11 cellular contexts compared by ENCODE assay signal in the genomic region with DNA sequence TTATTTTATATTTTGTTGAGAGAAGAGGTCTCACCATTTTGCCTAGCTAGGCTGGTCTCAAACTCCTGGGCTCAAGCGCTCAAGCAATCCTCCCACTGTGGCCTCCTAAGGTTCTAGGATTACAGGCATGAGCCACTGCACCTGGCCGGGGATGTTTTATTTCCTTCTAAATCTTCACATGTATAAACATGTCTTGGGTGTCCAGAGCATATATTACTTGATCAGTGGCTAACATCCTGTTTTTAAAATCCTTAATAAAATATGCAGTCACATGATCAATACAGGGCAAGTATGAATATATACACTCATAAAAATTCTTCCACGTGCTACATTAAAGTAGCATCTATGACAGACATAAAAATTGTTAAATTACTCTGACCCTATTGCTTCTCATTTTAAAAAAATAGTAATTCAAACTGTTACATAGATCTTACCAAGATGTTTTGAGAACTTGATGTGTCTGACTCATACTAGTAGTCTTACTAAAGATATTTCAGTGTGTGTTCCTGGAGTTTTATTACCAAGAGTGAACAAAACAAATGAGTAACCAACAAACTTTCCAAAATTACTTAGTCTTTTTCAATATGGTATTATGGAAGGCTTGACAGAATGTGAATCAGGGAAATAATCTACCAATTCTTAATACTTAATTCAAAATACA.
DNase-seq lines count a peak whose midpoint lies in the region; ATAC-seq and TF ChIP-seq lines count a peak whose summit lies in the region.
"Had no signal": no experiment of that assay in that cellular context is flagged by ENCODE, and none has a peak within 500 bp of the region (broad histone marks: within the 10 kb centered on the region; RNA-seq: fewer than 3 reads in every experiment).

No MANE protein-coding gene starts in this region.

- intact Hi-C loops in activated CD8-positive, alpha-beta T cell treated with anti-CD3 and anti-CD28 coated beads for 36 hours (cut with micrococcal nuclease): no loop called here

- H3K9me3 Mint-ChIP-seq in activated CD8-positive, alpha-beta T cell treated with anti-CD3 and anti-CD28 coated beads for 36 hours: peaks cover 10% of the 10 kb centered on the region
- peaks cover 9% of the 10 kb centered on the region for H3K9me3 Mint-ChIP-seq in activated CD8-positive, alpha-beta T cell treated with anti-CD3 and anti-CD28 coated beads, Interleukin-2, amount 10 ng/mL, durations not matched to agents 7 days and 5 days (ENCODE audit: insufficient read depth)
- peaks cover 3% of the 10 kb centered on the region for H3K9me3 Mint-ChIP-seq in activated naive CD8-positive, alpha-beta T cell treated with anti-CD3 and anti-CD28 coated beads, Interleukin-2, amount 50 U/mL, for 24 hours

- ATAC-seq in activated CD8-positive, alpha-beta T cell treated with anti-CD3 and anti-CD28 coated beads for 36 hours: peak; percentile 69
- ATAC-seq in activated CD8-positive, alpha-beta T cell treated with anti-CD3 and anti-CD28 coated beads, Interleukin-2, amount 10 ng/mL, durations not matched to agents 7 days and 5 days: no peak
- ATAC-seq in activated naive CD8-positive, alpha-beta T cell treated with anti-CD3 and anti-CD28 coated beads, Interleukin-2, amount 50 U/mL, for 24 hours: peak; percentile 77
- no peak for ATAC-seq in HG03520 (IDR thresholded peaks at IDR 0.05; ENCODE audit: unreplicated experiment)

- H3K4me3 Mint-ChIP-seq in activated CD8-positive, alpha-beta T cell treated with anti-CD3 and anti-CD28 coated beads for 36 hours: no peak overlapping the region
- no peak overlapping the region for H3K4me3 Mint-ChIP-seq in activated CD8-positive, alpha-beta T cell treated with anti-CD3 and anti-CD28 coated beads, Interleukin-2, amount 10 ng/mL, durations not matched to agents 7 days and 5 days
- H3K4me3 Mint-ChIP-seq in activated naive CD8-positive, alpha-beta T cell treated with anti-CD3 and anti-CD28 coated beads, Interleukin-2, amount 50 U/mL, for 24 hours: peak overlapping the region; percentile 3

- TF ChIP-seq CTCF in activated CD8-positive, alpha-beta T cell treated with anti-CD3 and anti-CD28 coated beads for 36 hours (IDR thresholded peaks at IDR 0.05): no peak

- no peaks in the 10 kb centered on the region for H3K27me3 Mint-ChIP-seq in activated CD8-positive, alpha-beta T cell treated with anti-CD3 and anti-CD28 coated beads for 36 hours
- no peaks in the 10 kb centered on the region for H3K27me3 Mint-ChIP-seq in activated CD8-positive, alpha-beta T cell treated with anti-CD3 and anti-CD28 coated beads, Interleukin-2, amount 10 ng/mL, durations not matched to agents 7 days and 5 days (ENCODE audit: low read depth)
- no peaks in the 10 kb centered on the region for H3K27me3 Mint-ChIP-seq in activated naive CD8-positive, alpha-beta T cell treated with anti-CD3 and anti-CD28 coated beads, Interleukin-2, amount 50 U/mL, for 24 hours

- CTCF ChIA-PET in activated CD8-positive, alpha-beta T cell treated with anti-CD3 and anti-CD28 coated beads for 36 hours (lab: Charles Lee): interaction anchor here (1.6 kb wide), 2 partner anchors 30 to 308 kb away, joined by 3 to 6 read pairs; no protein-coding TSS in a partner anchor
- CTCF ChIA-PET in activated CD8-positive, alpha-beta T cell treated with anti-CD3 and anti-CD28 coated beads, Interleukin-2, amount 10 ng/mL, durations not matched to agents 7 days and 5 days (lab: Charles Lee): interaction anchor here (1.3 to 1.8 kb wide), 2 partner anchors 11 to 66 kb away, joined by 3 to 5 read pairs; no protein-coding TSS in a partner anchor

- POLR2A ChIA-PET in activated CD8-positive, alpha-beta T cell treated with anti-CD3 and anti-CD28 coated beads for 36 hours (lab: Charles Lee): interaction anchor here (1.3 to 1.4 kb wide), 2 partner anchors 15 to 122 kb away, joined by 3 to 4 read pairs; no protein-coding TSS in a partner anchor
- POLR2A ChIA-PET in activated CD8-positive, alpha-beta T cell treated with anti-CD3 and anti-CD28 coated beads, Interleukin-2, amount 10 ng/mL, durations not matched to agents 7 days and 5 days (lab: Charles Lee): interaction anchor here (1.3 kb wide), 1 partner anchor 17 kb away, joined by 4 read pairs; no protein-coding TSS in a partner anchor

- DNase-seq in activated CD8-positive, alpha-beta T cell treated with anti-CD3 and anti-CD28 coated beads for 36 hours: no peak
- DNase-seq in activated CD8-positive, alpha-beta T cell treated with anti-CD3 and anti-CD28 coated beads, Interleukin-2, amount 10 ng/mL, durations not matched to agents 7 days and 5 days: no peak
- DNase-seq in activated naive CD8-positive, alpha-beta T cell treated with anti-CD3 and anti-CD28 coated beads, Interleukin-2, amount 50 U/mL, for 24 hours: no peak
- DNase-seq in hepatic stellate cell (ENCODE audit: low spot score): peak; percentile 38
- DNase-seq in stromal cell of bone marrow (ENCODE audit: low read depth): peak; percentile 75
- no peak for DNase-seq in GDM1 (lab: John Stamatoyannopoulos, UW)
- DNase-seq in NK-92 treated with Interleukin-12 subunit alpha and Interleukin-12 subunit beta, amount 100 ng/mL, for 24 hours (lab: John Stamatoyannopoulos, UW): no peak
- DNase-seq: NCI-H526; stimulated activated CD4-positive, alpha-beta T cell treated with anti-CD3 and anti-CD28 coated beads, Interleukin-12 subunit alpha, Interleukin-12 subunit beta, amount 100 ng/mL, for 4 hours; thyroid gland had no signal

- peak overlapping the region; percentile 83 for H3K27ac Mint-ChIP-seq in activated CD8-positive, alpha-beta T cell treated with anti-CD3 and anti-CD28 coated beads for 36 hours
- no peak overlapping the region for H3K27ac Mint-ChIP-seq in activated CD8-positive, alpha-beta T cell treated with anti-CD3 and anti-CD28 coated beads, Interleukin-2, amount 10 ng/mL, durations not matched to agents 7 days and 5 days
- H3K27ac Mint-ChIP-seq in activated naive CD8-positive, alpha-beta T cell treated with anti-CD3 and anti-CD28 coated beads, Interleukin-2, amount 50 U/mL, for 24 hours: peak overlapping the region; percentile 57

- H3K4me1 Mint-ChIP-seq in activated CD8-positive, alpha-beta T cell treated with anti-CD3 and anti-CD28 coated beads for 36 hours (ENCODE audit: low read depth): peaks cover 36% of the 10 kb centered on the region
- peaks cover 26% of the 10 kb centered on the region for H3K4me1 Mint-ChIP-seq in activated CD8-positive, alpha-beta T cell treated with anti-CD3 and anti-CD28 coated beads, Interleukin-2, amount 10 ng/mL, durations not matched to agents 7 days and 5 days (ENCODE audit: low read depth)
- peaks cover 40% of the 10 kb centered on the region for H3K4me1 Mint-ChIP-seq in activated naive CD8-positive, alpha-beta T cell treated with anti-CD3 and anti-CD28 coated beads, Interleukin-2, amount 50 U/mL, for 24 hours

- peaks cover 29% of the 10 kb centered on the region for H3K36me3 Mint-ChIP-seq in activated CD8-positive, alpha-beta T cell treated with anti-CD3 and anti-CD28 coated beads for 36 hours (ENCODE audit: low read depth)
- peaks cover 25% of the 10 kb centered on the region for H3K36me3 Mint-ChIP-seq in activated CD8-positive, alpha-beta T cell treated with anti-CD3 and anti-CD28 coated beads, Interleukin-2, amount 10 ng/mL, durations not matched to agents 7 days and 5 days (ENCODE audit: low read depth)
- peaks cover 33% of the 10 kb centered on the region for H3K36me3 Mint-ChIP-seq in activated naive CD8-positive, alpha-beta T cell treated with anti-CD3 and anti-CD28 coated beads, Interleukin-2, amount 50 U/mL, for 24 hours (ENCODE audit: low read depth)

Comparison
In these comparisons a context has a peak if more than half of its experiments do, and no peak if none do; other contexts are left out.
1. ATAC-seq: peak in activated CD8-positive, alpha-beta T cell treated with anti-CD3 and anti-CD28 coated beads for 36 hours (single experiment) and activated naive CD8-positive, alpha-beta T cell treated with anti-CD3 and anti-CD28 coated beads, Interleukin-2, amount 50 U/mL, for 24 hours (single experiment); none in activated CD8-positive, alpha-beta T cell treated with anti-CD3 and anti-CD28 coated beads, Interleukin-2, amount 10 ng/mL, durations not matched to agents 7 days and 5 days (single experiment) and HG03520 (single experiment).
2. DNase-seq: peak in hepatic stellate cell (single experiment) and stromal cell of bone marrow (single experiment); none in activated CD8-positive, alpha-beta T cell treated with anti-CD3 and anti-CD28 coated beads for 36 hours (single experiment), activated CD8-positive, alpha-beta T cell treated with anti-CD3 and anti-CD28 coated beads, Interleukin-2, amount 10 ng/mL, durations not matched to agents 7 days and 5 days (single experiment), activated naive CD8-positive, alpha-beta T cell treated with anti-CD3 and anti-CD28 coated beads, Interleukin-2, amount 50 U/mL, for 24 hours (single experiment), GDM1 (single experiment) and NK-92 treated with Interleukin-12 subunit alpha and Interleukin-12 subunit beta, amount 100 ng/mL, for 24 hours (single experiment).